8 cellular contexts compared by ENCODE assay signal in the genomic region with DNA sequence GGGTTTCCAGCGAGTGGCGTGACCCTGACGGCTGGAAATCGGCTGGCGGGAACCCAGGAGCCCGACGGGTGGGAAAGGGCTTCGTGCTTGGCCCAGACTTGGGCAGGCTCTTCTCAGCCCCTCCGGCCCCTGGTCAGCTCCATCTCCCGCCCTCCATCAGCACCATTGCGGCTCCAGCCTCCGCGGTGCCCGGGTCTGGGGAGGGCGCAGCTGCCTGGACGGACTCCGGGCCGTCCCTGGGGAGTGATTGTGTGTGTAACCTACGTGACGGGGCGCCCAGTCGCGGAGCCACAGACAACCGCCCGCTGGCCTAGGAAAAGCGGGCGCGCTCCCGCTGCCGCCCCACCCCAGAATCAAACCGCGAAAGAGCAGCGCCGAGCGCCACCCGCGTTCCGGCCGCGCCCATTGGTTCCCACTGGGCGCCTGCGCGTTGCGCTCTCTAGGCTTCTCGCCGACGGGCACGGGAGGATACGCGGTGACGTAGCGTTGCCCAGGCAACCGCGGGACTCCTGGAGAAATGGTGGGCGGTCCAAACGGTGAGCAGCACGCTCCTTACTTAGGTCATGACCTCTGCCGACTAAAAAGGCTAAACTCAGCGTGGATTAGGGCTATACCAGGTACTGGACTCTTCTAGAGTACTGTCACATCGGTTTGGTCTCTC. TPM values are rescaled to one million over a fixed set of nuclear protein-coding genes. Genes with fewer than 3 reads are reported as not detected.
A peak's percentile ranks its signal among the peaks of the same experiment; 100 is the strongest.
DNase-seq lines count a peak whose midpoint lies in the region; ATAC-seq, FAIRE-seq and TF ChIP-seq lines count a peak whose summit lies in the region.

TSS of gene CFAP20DC (minus strand) at position 355 of the 661 bp plus-strand sequence. CDS start 394 bp downstream, outside the sequence.

- TF ChIP-seq POLR2A in GM12891 (IDR thresholded peaks at IDR 0.05; ENCODE audit: low read depth, low read length) (no peak), K562 (conservative IDR thresholded peaks at IDR 0.05) (peak; percentile 71)

- no peak for TF ChIP-seq EP300 in K562 (IDR thresholded peaks at IDR 0.05; ENCODE audit: low read length)

- H3K4me2 ChIP-seq in K562 (ENCODE audit: insufficient read depth, low read length) = peak within 1 kb of the TSS; percentile 66

- FAIRE-seq in GM12891 (lab: Jason Lieb, UNC) (peak; percentile 75), K562 (lab: Jason Lieb, UNC) (peak; percentile 51)

- H3K9me1 ChIP-seq in K562 (ENCODE audit: control insufficient read depth, insufficient read depth, low read length) = no peaks in the 10 kb centered on the region

- CTCF ChIA-PET in K562 (lab: Yijun Ruan, JAX; ENCODE audit: low intra/inter-chr PET ratio) = no interaction called here

- no peaks in the 10 kb centered on the region for H3K79me2 ChIP-seq in K562 (ENCODE audit: control insufficient read depth, insufficient read depth, low read length)

- H3K36me3 ChIP-seq in K562 (ENCODE audit: control insufficient read depth, insufficient read depth, low read length) (no peaks in the 10 kb centered on the region), SJCRH30 (no peaks in the 10 kb centered on the region)

- peak; percentile 69 for DNase-seq in GM12891 (ENCODE audit: insufficient read length, low spot score)
- DNase-seq in NCI-H1436 (lab: John Stamatoyannopoulos, UW) = peak; percentile 88
- DNase-seq in T1000 (lab: John Stamatoyannopoulos, UW) = peak; percentile 93
- DNase-seq in K562 (ENCODE audit: extremely low read depth in 1 of 4, low spot score in 3 of 4) = peak; percentile 76 to 89 (median 79)
- DNase-seq in iPS DF 19.7 (ENCODE audit: low read depth, low spot score) = peak; percentile 86
- peak; percentile 91 for DNase-seq in sciatic nerve (ENCODE audit: low spot score)
- no peak for DNase-seq in SJCRH30

- H2AFZ ChIP-seq in K562 (ENCODE audit: low read depth, low read length) = peak within 1 kb of the TSS; percentile 83

- no peak for TF ChIP-seq CTCF in K562 (IDR thresholded peaks at IDR 0.05 in 2 of 3, conservative IDR thresholded peaks at IDR 0.05 in 1 of 3; ENCODE audit: insufficient read depth in 2 of 3, low read depth in 1 of 3, low read length in 3 of 3)

- H4K20me1 ChIP-seq in K562 (replicated peaks; ENCODE audit: control insufficient read depth, insufficient read depth, low read length) = no peaks in the 10 kb centered on the region

- TF ChIP-seq RAD21 in K562 (CRISPR knock-in tag; conservative IDR thresholded peaks at IDR 0.05 in 1 of 2, IDR thresholded peaks at IDR 0.05 in 1 of 2) = no peak

- H3K4me3 ChIP-seq in K562 (peak within 1 kb of the TSS; percentile 44), SJCRH30 (no peak within 1 kb of the TSS)

- intact Hi-C loops in K562 (cut with micrococcal nuclease) (no loop called here), sciatic nerve (cut with DNase I) (no loop called here)

- H3K4me1 ChIP-seq in K562 (replicated peaks in 1 of 2; ENCODE audit: control insufficient read depth in 2 of 2, insufficient read depth in 2 of 2, low read length in 2 of 2) (peaks cover 0 to 7% of the 10 kb centered on the region in 2 experiments; a peak in 3 of 5 replicates), SJCRH30 (no peaks in the 10 kb centered on the region)

- peak within 1 kb of the TSS; percentile 60 to 89 for H3K9ac ChIP-seq in K562 (ENCODE audit: insufficient read depth in 1 of 2, low read depth in 2 of 2, low read length in 2 of 2)

- 31% methylated on average over 38 of the region's 60 CpGs for whole genome bisulfite sequencing in K562 (ENCODE audit: insufficient coverage, low coverage, missing lambda C conversion rate)

- POLR2A ChIA-PET in K562 (lab: Yijun Ruan, JAX) = interaction anchor here (0.6 kb wide), 1 partner anchor 601 kb away, joined by 4 read pairs; no protein-coding TSS in a partner anchor

- BruUV-seq in K562 (replicated peaks; lab: Mats Ljungman, UMichigan) = no TSS peak

- in situ Hi-C loops in K562 (cut with MboI) = no loop called here

- peak within 1 kb of the TSS; percentile 49; the same call in 2 of the 3 replicates for H3K27ac ChIP-seq in K562 (ENCODE audit: extremely low read depth, low read depth, low read length)
- H3K27ac ChIP-seq in SJCRH30 = no peak within 1 kb of the TSS

- no peaks in the 10 kb centered on the region for H3K9me3 ChIP-seq in K562 (replicated peaks; ENCODE audit: control insufficient read depth, insufficient read depth, low read depth, low read length)
- no peaks in the 10 kb centered on the region for H3K9me3 ChIP-seq in SJCRH30 (replicated peaks)

- ATAC-seq in HG02678 (IDR thresholded peaks at IDR 0.05; ENCODE audit: unreplicated experiment) (peak; percentile 99), K562 (peak; percentile 98), sciatic nerve (peak; percentile 100)

- H3K27me3 ChIP-seq in K562 (ENCODE audit: control insufficient read depth in 2 of 2, insufficient read depth in 2 of 2, low read length in 2 of 2) = no peaks in the 10 kb centered on the region
- no peaks in the 10 kb centered on the region for H3K27me3 ChIP-seq in SJCRH30

TF ChIP-seq in GM12891, 5 proteins besides CTCF, POLR2A, EP300 and RAD21:
- TF ChIP-seq SPI1 (IDR thresholded peaks at IDR 0.05; ENCODE audit: low read depth, low read length) = no peak
- no peak for TF ChIP-seq POLR2AphosphoS5 (IDR thresholded peaks at IDR 0.05; ENCODE audit: low read depth, low read length)
- no peak for TF ChIP-seq TAF1 (IDR thresholded peaks at IDR 0.05; ENCODE audit: low read depth, low read length)
- no peak for TF ChIP-seq POU2F2 (IDR thresholded peaks at IDR 0.05; ENCODE audit: low read depth, low read length)
- no peak for TF ChIP-seq PAX5 (IDR thresholded peaks at IDR 0.05; ENCODE audit: insufficient read depth, low read length, severe bottlenecking)
TF ChIP-seq in GM12891: peak in this region for 0.

TF ChIP-seq in K562, 482 proteins besides CTCF, POLR2A, EP300 and RAD21 (continues in another document):
- TF ChIP-seq CBFB (CRISPR knock-in tag; IDR thresholded peaks at IDR 0.05) (no peak), ZNF23 (CRISPR knock-in tag; IDR thresholded peaks at IDR 0.05) (no peak), ZC3H8 (IDR thresholded peaks at IDR 0.05) (no peak), NRF1 (conservative IDR thresholded peaks at IDR 0.05 in 1 of 2, IDR thresholded peaks at IDR 0.05 in 1 of 2) (peak; percentile 89 to 91), SIN3B (IDR thresholded peaks at IDR 0.05; ENCODE audit: low read depth) (no peak), KDM5B (IDR thresholded peaks at IDR 0.05; ENCODE audit: insufficient replicate concordance, low read depth, low read length) (no peak), FIP1L1 (IDR thresholded peaks at IDR 0.05; ENCODE audit: low read depth, low read length, poor library complexity, severe bottlenecking) (no peak), TRIM24 (IDR thresholded peaks at IDR 0.05) (no peak), RFX7 (CRISPR knock-in tag; IDR thresholded peaks at IDR 0.05) (no peak)
- TF ChIP-seq, protein P1, sequence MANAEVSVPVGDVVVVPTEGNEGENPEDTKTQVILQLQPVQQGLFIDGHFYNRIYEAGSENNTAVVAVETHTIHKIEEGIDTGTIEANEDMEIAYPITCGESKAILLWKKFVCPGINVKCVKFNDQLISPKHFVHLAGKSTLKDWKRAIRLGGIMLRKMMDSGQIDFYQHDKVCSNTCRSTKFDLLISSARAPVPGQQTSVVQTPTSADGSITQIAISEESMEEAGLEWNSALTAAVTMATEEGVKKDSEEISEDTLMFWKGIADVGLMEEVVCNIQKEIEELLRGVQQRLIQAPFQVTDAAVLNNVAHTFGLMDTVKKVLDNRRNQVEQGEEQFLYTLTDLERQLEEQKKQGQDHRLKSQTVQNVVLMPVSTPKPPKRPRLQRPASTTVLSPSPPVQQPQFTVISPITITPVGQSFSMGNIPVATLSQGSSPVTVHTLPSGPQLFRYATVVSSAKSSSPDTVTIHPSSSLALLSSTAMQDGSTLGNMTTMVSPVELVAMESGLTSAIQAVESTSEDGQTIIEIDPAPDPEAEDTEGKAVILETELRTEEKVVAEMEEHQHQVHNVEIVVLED (CRISPR knock-in tag; IDR thresholded peaks at IDR 0.05) = peak; percentile 42; the same call in 1 of the 2 replicates

RNA-seq across cellular contexts. Expression of gene CFAP20DC, which starts in this region (rescaled TPM):
- 0.04 TPM for polyA plus RNA-seq in GM12891 (2012; ENCODE audit: low read depth, missing spikeins)
- 6.6 and 14.2 TPM in 2 replicates for total RNA-seq in K562 (2011; cell fraction: chromatin; rRNA removed; ENCODE audit: low replicate concordance)
- total RNA-seq in K562 (2011; cell fraction: nucleolus; rRNA removed) = 3.5 and 5.1 TPM in 2 replicates
- 6.3 and 9.5 TPM in 2 replicates for total RNA-seq in K562 (2011; cell fraction: nucleoplasm; rRNA removed)
- total RNA-seq in K562 (2014; rRNA removed) (1.6 and 2.5 TPM in 2 replicates), K562 (2014; rRNA removed; fragmentation: Illumina TruSeq; extraction: Trizol) (5.4 and 6.3 TPM in 2 replicates), K562 (2015; rRNA removed; fragmentation: Illumina TruSeq; extraction: Trizol) (4.9 and 5.8 TPM in 2 replicates), K562 (2021) (3.5 and 4.6 TPM in 2 replicates), sciatic nerve (0.49 TPM)
- polyA plus RNA-seq in K562 (2011; rRNA removed) (3.1 and 5.9 TPM in 2 replicates), K562 (2014; fragmentation: Illumina TruSeq; extraction: Trizol) (3.3 and 3.6 TPM in 2 replicates), K562 (2014; fragmentation: Nextera tagmentation; extraction: Ambion mirVana) (1 to 10 TPM; 3.8 to 4.7 TPM), K562 (2014; rRNA removed) (2.3 and 2.9 TPM in 2 replicates)
- polyA plus RNA-seq in K562 (2011; cell fraction: cytosol; rRNA removed) = 1.1 and 1.7 TPM in 2 replicates
- 3.0 and 3.9 TPM in 2 replicates for polyA plus RNA-seq in K562 (2011; cell fraction: nucleus; rRNA removed)
- 2.4 and 3.0 TPM in 2 replicates for polyA plus RNA-seq in K562 (2012)
- polyA minus RNA-seq in K562 (2011; rRNA and poly(A)+ RNA removed) = 5.3 and 5.6 TPM in 2 replicates
- 1.3 and 1.8 TPM in 2 replicates for polyA minus RNA-seq in K562 (2011; cell fraction: cytosol; rRNA and poly(A)+ RNA removed)
- 6.9 and 7.4 TPM in 2 replicates for polyA minus RNA-seq in K562 (2011; cell fraction: nucleus; rRNA and poly(A)+ RNA removed)
- total RNA-seq in SJCRH30 (2014; rRNA removed; shearing (Covaris generic)) = not detected in 2 replicates

Comparison
In these comparisons a context has a peak if more than half of its experiments do, and no peak if none do; other contexts are left out.
1. Peak in DNase-seq and ATAC-seq in sciatic nerve; RNA of the gene not detected or under 1 TPM.
2. DNase-seq: peak in GM12891 (single experiment), NCI-H1436 (single experiment), T1000 (single experiment), K562 (4 of 4) and iPS DF 19.7 (single experiment); none in SJCRH30 (0 of 2).
3. Peak in every context shown above with its lines, with median percentiles within 50 percentile points of each other: ATAC-seq.